Comparison of ENCODE assay signal across 19 cellular contexts in genomic region chr2:134946073-134946472, GRCh38. TPM values are rescaled to one million over a fixed set of nuclear protein-coding genes. Genes with fewer than 3 reads are reported as not detected.
DNase-seq lines count a peak whose midpoint lies in the region; ATAC-seq and FAIRE-seq lines count a peak whose summit lies in the region.
"Had no signal": no experiment of that assay in that cellular context is flagged by ENCODE, and none has a peak within 500 bp of the region (broad histone marks: within the 10 kb centered on the region; RNA-seq: fewer than 3 reads in every experiment).

No MANE protein-coding gene starts in this region.

- no peak overlapping the region for H3K4me3 ChIP-seq in trophoblast cell (ENCODE audit: low read depth, low read length)
- H3K4me3 ChIP-seq: BLaER1, GM23248 had no signal

- no CpG with 5 or more reads among the region's 6 CpGs for WGBS in trophoblast cell (ENCODE audit: extremely low coverage, insufficient coverage, insufficient read length)

- peak overlapping the region; percentile 22 for H3K27ac Mint-ChIP-seq in activated naive CD8-positive, alpha-beta T cell
- no peak overlapping the region for H3K27ac Mint-ChIP-seq in activated naive CD8-positive, alpha-beta T cell treated with anti-CD3 and anti-CD28 coated beads, Interleukin-2, amount 50 U/mL, for 24 hours
- peak overlapping the region; percentile 11 to 32 for H3K27ac Mint-ChIP-seq in effector memory CD8-positive, alpha-beta T cell

- H3K23ac ChIP-seq in trophoblast cell (ENCODE audit: low read length): no peak overlapping the region

- H3K27me3 ChIP-seq in trophoblast cell (ENCODE audit: insufficient read depth, low read length): no peaks in the 10 kb centered on the region
- H3K27me3 ChIP-seq: BLaER1 had no signal

- H3K4ac ChIP-seq in trophoblast cell (ENCODE audit: low read depth, low read length): no peak overlapping the region

- no peak overlapping the region for H2AFZ ChIP-seq in trophoblast cell (ENCODE audit: insufficient read depth, low read length, poor library complexity)
- H2AFZ ChIP-seq: GM23248 had no signal

- no peak overlapping the region for H3K4me2 ChIP-seq in trophoblast cell (ENCODE audit: low read length)
- H3K4me2 ChIP-seq: BLaER1 had no signal

- no peaks in the 10 kb centered on the region for H3K4me1 ChIP-seq in trophoblast cell (ENCODE audit: control insufficient read depth in 1 of 2, insufficient read depth in 2 of 2, low read length in 2 of 2)

- no peak overlapping the region for H2AK5ac ChIP-seq in trophoblast cell (ENCODE audit: low read length)

- no peaks in the 10 kb centered on the region for H3K9me3 ChIP-seq in trophoblast cell (ENCODE audit: insufficient read depth, low read depth, low read length)
- H3K9me3 ChIP-seq: BLaER1 had no signal

- H4K91ac ChIP-seq in trophoblast cell (ENCODE audit: low read depth, low read length): no peak overlapping the region

- H3K18ac ChIP-seq in trophoblast cell (ENCODE audit: low read length): no peak overlapping the region

- H4K8ac ChIP-seq in trophoblast cell (ENCODE audit: low read depth, low read length): no peak overlapping the region

- H3K79me1 ChIP-seq in trophoblast cell (ENCODE audit: low read length): no peaks in the 10 kb centered on the region

- no peak overlapping the region for H3K27ac ChIP-seq in trophoblast cell (ENCODE audit: low read depth, low read length)
- H3K27ac ChIP-seq: BLaER1, GM23248 had no signal

- H4K12ac ChIP-seq in trophoblast cell (ENCODE audit: low read depth, low read length): peak overlapping the region; percentile 12

- no peaks in the 10 kb centered on the region for H3K79me2 ChIP-seq in trophoblast cell (ENCODE audit: control insufficient read depth, insufficient read depth, low read length, poor library complexity)

- FAIRE-seq in GM19239 (lab: Jason Lieb, UNC): peak; percentile 21
- FAIRE-seq: GM12892, H54 had no signal

- no peaks in the 10 kb centered on the region for H3K9me3 Mint-ChIP-seq in activated naive CD8-positive, alpha-beta T cell (ENCODE audit: low read depth)
- H3K9me3 Mint-ChIP-seq in activated naive CD8-positive, alpha-beta T cell treated with anti-CD3 and anti-CD28 coated beads, Interleukin-2, amount 50 U/mL, for 24 hours: no peaks in the 10 kb centered on the region
- no peaks in the 10 kb centered on the region for H3K9me3 Mint-ChIP-seq in effector memory CD8-positive, alpha-beta T cell

- H3K4me3 Mint-ChIP-seq in activated naive CD8-positive, alpha-beta T cell: no peak overlapping the region
- H3K4me3 Mint-ChIP-seq in activated naive CD8-positive, alpha-beta T cell treated with anti-CD3 and anti-CD28 coated beads, Interleukin-2, amount 50 U/mL, for 24 hours: no peak overlapping the region
- no peak overlapping the region for H3K4me3 Mint-ChIP-seq in effector memory CD8-positive, alpha-beta T cell

- H3K9ac ChIP-seq in trophoblast cell (ENCODE audit: low read length): no peak overlapping the region
- H3K9ac ChIP-seq: BLaER1, GM23248 had no signal

- ATAC-seq in activated naive CD8-positive, alpha-beta T cell treated with anti-CD3 and anti-CD28 coated beads, Interleukin-2, amount 50 U/mL, for 24 hours: no peak
- ATAC-seq in effector memory CD8-positive, alpha-beta T cell (replicated peaks): no peak
- no peak for ATAC-seq in GM19351 (IDR thresholded peaks at IDR 0.05; ENCODE audit: unreplicated experiment)
- ATAC-seq: HCT116 had no signal

- H2BK5ac ChIP-seq in trophoblast cell (ENCODE audit: low read depth, low read length, poor library complexity): no peak overlapping the region

- peaks cover 50% of the 10 kb centered on the region for H3K4me1 Mint-ChIP-seq in activated naive CD8-positive, alpha-beta T cell (ENCODE audit: low read depth)
- H3K4me1 Mint-ChIP-seq in activated naive CD8-positive, alpha-beta T cell treated with anti-CD3 and anti-CD28 coated beads, Interleukin-2, amount 50 U/mL, for 24 hours: peaks cover 47% of the 10 kb centered on the region
- peaks cover 12 to 27% of the 10 kb centered on the region in 2 donors for H3K4me1 Mint-ChIP-seq in effector memory CD8-positive, alpha-beta T cell (ENCODE audit: low read depth in 2 of 2)

- no peak for DNase-seq in activated naive CD8-positive, alpha-beta T cell treated with anti-CD3 and anti-CD28 coated beads, Interleukin-2, amount 50 U/mL, for 24 hours
- DNase-seq in GM19239 (ENCODE audit: insufficient read length, low spot score): no peak
- DNase-seq in effector memory CD8-positive, alpha-beta T cell: no peak
- DNase-seq in trophoblast cell: no peak
- no peak for DNase-seq in NOMO-1 (lab: John Stamatoyannopoulos, UW; ENCODE audit: unreplicated experiment in 2 of 2)
- no peak for DNase-seq in COLO668 (lab: John Stamatoyannopoulos, UW; ENCODE audit: unreplicated experiment)
- DNase-seq: 8988T, AML-193, COR-L47, DMS153, DMS79 treated with DMSO at 0.1 percent for 48 hours, EL, GM23248 had no signal

- H3K36me3 Mint-ChIP-seq in activated naive CD8-positive, alpha-beta T cell: peaks cover 7% of the 10 kb centered on the region
- peaks cover 67% of the 10 kb centered on the region for H3K36me3 Mint-ChIP-seq in activated naive CD8-positive, alpha-beta T cell treated with anti-CD3 and anti-CD28 coated beads, Interleukin-2, amount 50 U/mL, for 24 hours (ENCODE audit: low read depth)
- peaks cover 69% of the 10 kb centered on the region for H3K36me3 Mint-ChIP-seq in effector memory CD8-positive, alpha-beta T cell (ENCODE audit: insufficient read depth)

- no peaks in the 10 kb centered on the region for H3K27me3 Mint-ChIP-seq in activated naive CD8-positive, alpha-beta T cell
- H3K27me3 Mint-ChIP-seq in activated naive CD8-positive, alpha-beta T cell treated with anti-CD3 and anti-CD28 coated beads, Interleukin-2, amount 50 U/mL, for 24 hours: no peaks in the 10 kb centered on the region
- no peaks in the 10 kb centered on the region for H3K27me3 Mint-ChIP-seq in effector memory CD8-positive, alpha-beta T cell

- no peak overlapping the region for H2BK12ac ChIP-seq in trophoblast cell (ENCODE audit: low read length)

- no peak overlapping the region for H2BK120ac ChIP-seq in trophoblast cell (ENCODE audit: insufficient read depth, low read length, poor library complexity)

- no peak overlapping the region for H3K14ac ChIP-seq in trophoblast cell (ENCODE audit: low read length)

- H3K36me3 ChIP-seq in trophoblast cell (ENCODE audit: control insufficient read depth in 1 of 2, insufficient read depth in 2 of 2, low read length in 2 of 2): peaks cover 18 to 27% of the 10 kb centered on the region in 2 experiments

RNA-seq across cellular contexts. Expression of gene CCNT2, which starts 27.5 kb away (rescaled TPM):
- 42.3 and 42.9 TPM in 2 replicates for polyA plus RNA-seq in trophoblast cell (2013)
